8 cellular contexts compared by ENCODE assay signal in genomic region chr6:121334299-121335104, GRCh38. TPM values are rescaled to one million over a fixed set of nuclear protein-coding genes. Genes with fewer than 3 reads are reported as not detected.
DNase-seq lines count a peak whose midpoint lies in the region; ATAC-seq, FAIRE-seq and TF ChIP-seq lines count a peak whose summit lies in the region.

TBC1D32 (minus strand) TSS chr6:121334480; CDS start chr6:121334430, 50 bp downstream.

- H3K4me1 ChIP-seq in small intestine (ENCODE audit: control insufficient read depth in 2 of 2, insufficient read depth in 1 of 2, low read depth in 1 of 2, low read length in 1 of 2) = peaks cover 0 to 8% of the 10 kb centered on the region in 2 donors

- peak within 1 kb of the TSS; percentile 86 for H3K4me3 ChIP-seq in WI38 (ENCODE audit: low read depth, low read length)
- peak within 1 kb of the TSS; percentile 97 for H3K4me3 ChIP-seq in bronchial epithelial cell (ENCODE audit: low read depth, low read length)
- peak within 1 kb of the TSS; percentile 62 to 77 for H3K4me3 ChIP-seq in small intestine (ENCODE audit: low read depth in 1 of 2, low read length in 2 of 2)

- no peaks in the 10 kb centered on the region for H3K27me3 ChIP-seq in bronchial epithelial cell (ENCODE audit: control insufficient read depth, insufficient read depth, low read length)
- H3K27me3 ChIP-seq in small intestine (ENCODE audit: control insufficient read depth in 2 of 2, insufficient read depth in 2 of 2, low read length in 2 of 2) = no peaks in the 10 kb centered on the region

- H3K36me3 ChIP-seq in bronchial epithelial cell (ENCODE audit: control insufficient read depth, insufficient read depth, low read length) = no peaks in the 10 kb centered on the region
- no peaks in the 10 kb centered on the region for H3K36me3 ChIP-seq in small intestine (ENCODE audit: control insufficient read depth in 2 of 2, insufficient read depth in 2 of 2, low read length in 2 of 2)

- no peak for TF ChIP-seq CTCF in WI38 (IDR thresholded peaks at IDR 0.05; ENCODE audit: low read depth, low read length)
- TF ChIP-seq CTCF in bronchial epithelial cell (IDR thresholded peaks at IDR 0.05; ENCODE audit: insufficient read depth, low read length, severe bottlenecking) = no peak

- peak within 1 kb of the TSS; percentile 90 to 98 for H3K27ac ChIP-seq in small intestine (ENCODE audit: low read depth in 1 of 2, low read length in 1 of 2)

- ATAC-seq in GM18909 (IDR thresholded peaks at IDR 0.05; ENCODE audit: poor library complexity, unreplicated experiment) (peak; percentile 94), HG03159 (IDR thresholded peaks at IDR 0.05; ENCODE audit: unreplicated experiment) (peak; percentile 91)

- FAIRE-seq in bronchial epithelial cell (lab: Jason Lieb, UNC) (no peak), small intestine (lab: Jason Lieb, UNC) (no peak)

- peak; percentile 98 for DNase-seq in AG08395 (ENCODE audit: low spot score)
- peak; percentile 89 for DNase-seq in NCI-H2227 (lab: John Stamatoyannopoulos, UW; ENCODE audit: unreplicated experiment)
- peak; percentile 80 for DNase-seq in bronchial epithelial cell (ENCODE audit: low read depth)
- DNase-seq in iPS-NIHi7 (ENCODE audit: extremely low spot score) = peak; percentile 95
- peak; percentile 90 for DNase-seq in small intestine

- 0 to 1% (median 1%) methylated on average over 51 to 52 of the region's 52 CpGs for WGBS in small intestine, 3 donors

- H3K9me3 ChIP-seq in small intestine (ENCODE audit: control insufficient read depth, low read depth) = no peaks in the 10 kb centered on the region

RNA-seq across cellular contexts. Expression of gene TBC1D32, which starts in this region (rescaled TPM):
- 7.9 TPM in 2 replicates for total RNA-seq in bronchial epithelial cell
- polyA plus RNA-seq in small intestine = 1 to 10 TPM; 1.4 to 2.0 (median 1.7) TPM

Comparison
In these comparisons a context has a peak if more than half of its experiments do, and no peak if none do; other contexts are left out.
1. Peak in every context shown above with its lines: DNase-seq, ATAC-seq, H3K4me3 ChIP-seq and H3K27ac ChIP-seq.